26 cellular contexts compared by ENCODE assay signal in genomic region chr2:41806286-41806685, GRCh38.
A peak's percentile ranks its signal among the peaks of the same experiment; 100 is the strongest.
DNase-seq lines count a peak whose midpoint lies in the region; ATAC-seq, FAIRE-seq and TF ChIP-seq lines count a peak whose summit lies in the region.
"Had no signal": no experiment of that assay in that cellular context is flagged by ENCODE, and none has a peak within 500 bp of the region (broad histone marks: within the 10 kb centered on the region; RNA-seq: fewer than 3 reads in every experiment).

No MANE protein-coding gene starts in this region.

- H3K27ac ChIP-seq in PC-3 (ENCODE audit: low read length) (no peak overlapping the region), small intestine (ENCODE audit: low read depth in 1 of 2, low read length in 1 of 2) (no peak overlapping the region), foreskin keratinocyte (no peak overlapping the region)
- no peak overlapping the region for H3K27ac ChIP-seq in naive thymus-derived CD4-positive, alpha-beta T cell (ENCODE audit: low read depth, low read length)
- H3K27ac ChIP-seq: parathyroid adenoma, sigmoid colon, testis had no signal

- H3K27me3 Mint-ChIP-seq in naive thymus-derived CD4-positive, alpha-beta T cell: peaks cover 6 to 81% (median 66%) of the 10 kb centered on the region in 5 donors
- H3K27me3 Mint-ChIP-seq: dendritic cell treated with granulocyte-macrophage colony-stimulating factor and Interleukin-4, amounts not matched to agents 40 ng/mL and 50 ng/mL, for 4 days had no signal

- H3K4me3 ChIP-seq in PC-3 (ENCODE audit: low read length) (no peak overlapping the region), small intestine (ENCODE audit: low read depth in 1 of 2, low read length in 2 of 2) (no peak overlapping the region)
- no peak overlapping the region for H3K4me3 ChIP-seq in naive thymus-derived CD4-positive, alpha-beta T cell (ENCODE audit: low read length)
- H3K4me3 ChIP-seq: sigmoid colon, testis had no signal

- H3K9me2 ChIP-seq in PC-3 (replicated peaks; ENCODE audit: low read length): no peaks in the 10 kb centered on the region

- H3K36me3 Mint-ChIP-seq in naive thymus-derived CD4-positive, alpha-beta T cell: peaks cover 0 to 5% (median 0%) of the 10 kb centered on the region in 5 donors
- H3K36me3 Mint-ChIP-seq: natural killer cell; stimulated activated memory B cell treated with anti-CD40 and anti-IgM and Interleukin-4, amounts not matched to agents 10 μg/mL and 1 μg/mL and 100 μg/mL, for 72 hours had no signal

- H3K4me1 Mint-ChIP-seq in naive thymus-derived CD4-positive, alpha-beta T cell: no peaks in the 10 kb centered on the region
- H3K4me1 Mint-ChIP-seq: natural killer cell; stimulated activated memory B cell treated with anti-CD40 and anti-IgM and Interleukin-4, amounts not matched to agents 10 μg/mL and 1 μg/mL and 100 μg/mL, for 72 hours; WTC11 had no signal

- no peaks in the 10 kb centered on the region for H3K9me3 ChIP-seq in PC-3 (ENCODE audit: low read length)
- H3K9me3 ChIP-seq in small intestine (ENCODE audit: control insufficient read depth, low read depth): no peaks in the 10 kb centered on the region
- H3K9me3 ChIP-seq in naive thymus-derived CD4-positive, alpha-beta T cell (ENCODE audit: control insufficient read depth in 2 of 3, low read length in 3 of 3): no peaks in the 10 kb centered on the region
- H3K9me3 ChIP-seq: testis had no signal

- BruUV-seq in PC-3 (replicated peaks; lab: Mats Ljungman, UMichigan): no TSS peak

- DNase-seq in SIG-M5 treated with dmso at 0.1 percent for 504 hours (lab: John Stamatoyannopoulos, UW; ENCODE audit: unreplicated experiment) (peak; percentile 24), SIG-M5 (lab: John Stamatoyannopoulos, UW) (no peak), PC-3 (no peak), kidney tubule cell (ENCODE audit: low spot score) (peak; percentile 22), small intestine (peak; percentile 21), iPS-NIHi11 (ENCODE audit: low spot score) (no peak), foreskin keratinocyte (no peak)
- no peak for DNase-seq in naive thymus-derived CD4-positive, alpha-beta T cell
- DNase-seq: activated CD4-positive, alpha-beta T cell treated with anti-CD3 and anti-CD28 coated beads, Interleukin-2, amount 50 U/mL, for 4 hours; activated gamma-delta T cell; C1 segment of cervical spinal cord; mesendoderm; natural killer cell; NCI-H1105 treated with DMSO at 0.1 percent for 48 hours; NCI-H2081 treated with DMSO at 0.1 percent for 48 hours; NCI-H510A; SHP77; sigmoid colon; testis had no signal

- H3K27me3 ChIP-seq in PC-3 (ENCODE audit: low read length) (peaks cover 22% of the 10 kb centered on the region; the same call in 1 of the 2 replicates), small intestine (ENCODE audit: control insufficient read depth in 2 of 2, insufficient read depth in 2 of 2, low read length in 2 of 2) (no peaks in the 10 kb centered on the region), foreskin keratinocyte (no peaks in the 10 kb centered on the region)
- peaks cover 0 to 3% of the 10 kb centered on the region in 2 donors for H3K27me3 ChIP-seq in naive thymus-derived CD4-positive, alpha-beta T cell (ENCODE audit: control insufficient read depth in 2 of 2, insufficient read depth in 2 of 2, low read length in 2 of 2)
- H3K27me3 ChIP-seq: sigmoid colon, testis had no signal

- CTCF ChIA-PET in PC-3 (lab: Charles Lee): interaction anchor here (0.6 kb wide), 1 partner anchor 849 kb away, joined by 3 read pairs; no protein-coding TSS in a partner anchor
- CTCF ChIA-PET in naive thymus-derived CD4-positive, alpha-beta T cell (lab: Charles Lee): interaction anchor here (0.6 kb wide), 1 partner anchor 541 kb away, joined by 5 read pairs; no protein-coding TSS in a partner anchor

- 84 to 93% (median 85%) methylated on average over 2 of the region's 2 CpGs for WGBS in small intestine, 3 donors

- FAIRE-seq in small intestine (lab: Jason Lieb, UNC): no peak
- FAIRE-seq: bronchial epithelial cell, H54, islet of Langerhans had no signal

- H3K9me3 Mint-ChIP-seq in naive thymus-derived CD4-positive, alpha-beta T cell: peaks cover 3 to 25% (median 13%) of the 10 kb centered on the region in 11 donors

- POLR2A ChIA-PET in PC-3 (lab: Charles Lee; ENCODE audit: unreplicated experiment): no interaction called here
- POLR2A ChIA-PET in naive thymus-derived CD4-positive, alpha-beta T cell (lab: Charles Lee): no interaction called here

- no peak overlapping the region for H3K27ac Mint-ChIP-seq in naive thymus-derived CD4-positive, alpha-beta T cell
- H3K27ac Mint-ChIP-seq: dendritic cell treated with granulocyte-macrophage colony-stimulating factor and Interleukin-4, amounts not matched to agents 40 ng/mL and 50 ng/mL, for 4 days; natural killer cell; stimulated activated memory B cell treated with anti-CD40 and anti-IgM and Interleukin-4, amounts not matched to agents 10 μg/mL and 1 μg/mL and 100 μg/mL, for 72 hours; WTC11 had no signal

- no peak overlapping the region for H2AFZ ChIP-seq in PC-3 (ENCODE audit: low read length)
- H2AFZ ChIP-seq: parathyroid adenoma had no signal

- peak; percentile 51 for TF ChIP-seq CTCF in PC-3 (conservative IDR thresholded peaks at IDR 0.05; ENCODE audit: low read depth, low read length)
- no peak for TF ChIP-seq CTCF in foreskin keratinocyte (conservative IDR thresholded peaks at IDR 0.05)

- no peaks in the 10 kb centered on the region for H4K20me1 ChIP-seq in PC-3 (ENCODE audit: low read length)

- ATAC-seq in PC-3: no peak
- no peak for ATAC-seq in naive thymus-derived CD4-positive, alpha-beta T cell
- no peak for ATAC-seq in foreskin keratinocyte
- ATAC-seq: natural killer cell; stimulated activated memory B cell treated with anti-CD40 and anti-IgM and Interleukin-4, amounts not matched to agents 10 μg/mL and 1 μg/mL and 100 μg/mL, for 72 hours; WTC11 had no signal

- no peak overlapping the region for H3K9ac ChIP-seq in PC-3 (ENCODE audit: low read length)
- H3K9ac ChIP-seq: parathyroid adenoma had no signal

- H3K4me3 Mint-ChIP-seq in naive thymus-derived CD4-positive, alpha-beta T cell: no peak overlapping the region
- H3K4me3 Mint-ChIP-seq: dendritic cell treated with granulocyte-macrophage colony-stimulating factor and Interleukin-4, amounts not matched to agents 40 ng/mL and 50 ng/mL, for 4 days; natural killer cell; stimulated activated memory B cell treated with anti-CD40 and anti-IgM and Interleukin-4, amounts not matched to agents 10 μg/mL and 1 μg/mL and 100 μg/mL, for 72 hours; WTC11 had no signal

- intact Hi-C loops in PC-3 (cut with micrococcal nuclease): no loop called here
- intact Hi-C loops in naive thymus-derived CD4-positive, alpha-beta T cell (cut with micrococcal nuclease): no loop called here

- no peak overlapping the region for H3K4me2 ChIP-seq in PC-3 (ENCODE audit: low read length)

- H3K4me1 ChIP-seq in PC-3 (ENCODE audit: insufficient read depth, low read length) (no peaks in the 10 kb centered on the region), small intestine (ENCODE audit: control insufficient read depth in 2 of 2, insufficient read depth in 1 of 2, low read depth in 1 of 2, low read length in 1 of 2) (no peaks in the 10 kb centered on the region), foreskin keratinocyte (no peaks in the 10 kb centered on the region)
- no peaks in the 10 kb centered on the region for H3K4me1 ChIP-seq in naive thymus-derived CD4-positive, alpha-beta T cell (ENCODE audit: control insufficient read depth in 2 of 2, insufficient read depth in 2 of 2, low read length in 2 of 2)
- H3K4me1 ChIP-seq: parathyroid adenoma, sigmoid colon, testis had no signal

- no peaks in the 10 kb centered on the region for H3K36me3 ChIP-seq in PC-3 (ENCODE audit: low read depth, low read length)
- H3K36me3 ChIP-seq in small intestine (ENCODE audit: control insufficient read depth in 2 of 2, insufficient read depth in 2 of 2, low read length in 2 of 2): no peaks in the 10 kb centered on the region
- no peaks in the 10 kb centered on the region for H3K36me3 ChIP-seq in naive thymus-derived CD4-positive, alpha-beta T cell (ENCODE audit: control insufficient read depth in 2 of 3, insufficient read depth in 3 of 3, low read length in 3 of 3)
- H3K36me3 ChIP-seq: sigmoid colon had no signal

- H3K79me2 ChIP-seq in PC-3 (ENCODE audit: low read length): no peaks in the 10 kb centered on the region
- H3K79me2 ChIP-seq: parathyroid adenoma had no signal

- no peaks in the 10 kb centered on the region for H3F3A ChIP-seq in PC-3 (ENCODE audit: low read length, unreplicated experiment)

Comparison
In these comparisons a context has a peak if more than half of its experiments do, and no peak if none do; other contexts are left out.
1. DNase-seq: peak in SIG-M5 treated with dmso at 0.1 percent for 504 hours (single experiment), kidney tubule cell (single experiment) and small intestine (single experiment); none in SIG-M5 (single experiment), PC-3 (single experiment), iPS-NIHi11 (single experiment), naive thymus-derived CD4-positive, alpha-beta T cell (0 of 9) and foreskin keratinocyte (0 of 2).